In genomic region chr19:19775891-19776205, GRCh38 we compare ENCODE assay signal across 8 cellular contexts. TPM values are rescaled to one million over a fixed set of nuclear protein-coding genes. Genes with fewer than 3 reads are reported as not detected.
A peak's percentile ranks its signal among the peaks of the same experiment; 100 is the strongest.
DNase-seq lines count a peak whose midpoint lies in the region; ATAC-seq and TF ChIP-seq lines count a peak whose summit lies in the region.

No MANE protein-coding gene starts in this region.

- H3K4me3 ChIP-seq in AG10803 (ENCODE audit: low read length) (peak overlapping the region; percentile 93), ectodermal cell (ENCODE audit: insufficient read depth, low read depth, low read length) (peak overlapping the region; percentile 67), neural progenitor cell (peak overlapping the region; percentile 96)

- peak overlapping the region; percentile 86 for H2AFZ ChIP-seq in neural progenitor cell (replicated peaks)

- H3K4me1 ChIP-seq in ectodermal cell (ENCODE audit: control insufficient read depth, insufficient read depth, low read length) (peaks cover 4% of the 10 kb centered on the region), neural progenitor cell (peaks cover 15% of the 10 kb centered on the region)

- TF ChIP-seq CTCF in AG10803 (conservative IDR thresholded peaks at IDR 0.05; ENCODE audit: low read length) (no peak), neural progenitor cell (IDR thresholded peaks at IDR 0.05) (no peak)

- H3K9me3 ChIP-seq in ectodermal cell (ENCODE audit: control insufficient read depth, low read length) (no peaks in the 10 kb centered on the region), neural progenitor cell (ENCODE audit: low read depth) (no peaks in the 10 kb centered on the region)

- H3K4me2 ChIP-seq in neural progenitor cell = peak overlapping the region; percentile 99

- peaks cover 19% of the 10 kb centered on the region for H3K36me3 Mint-ChIP-seq in neural progenitor cell

- H3K27me3 ChIP-seq in ectodermal cell (ENCODE audit: control insufficient read depth, insufficient read depth, low read length, poor library complexity, severe bottlenecking) (no peaks in the 10 kb centered on the region), neural progenitor cell (no peaks in the 10 kb centered on the region)

- no peaks in the 10 kb centered on the region for H3K36me3 ChIP-seq in ectodermal cell (ENCODE audit: control insufficient read depth, insufficient read depth, low read length)
- no peaks in the 10 kb centered on the region for H3K36me3 ChIP-seq in neural progenitor cell

- H3K4me3 Mint-ChIP-seq in neural progenitor cell = peak overlapping the region; percentile 99

- H4K20me1 ChIP-seq in neural progenitor cell (ENCODE audit: low read depth) = no peaks in the 10 kb centered on the region

- peaks cover 9% of the 10 kb centered on the region for H3F3A ChIP-seq in neural progenitor cell (ENCODE audit: low read depth)

- 8 to 12% methylated on average over 11 of the region's 11 CpGs for WGBS in ectodermal cell, 2 experiments

- H3K4me1 Mint-ChIP-seq in neural progenitor cell = peaks cover 10% of the 10 kb centered on the region

- H3K27me3 Mint-ChIP-seq in neural progenitor cell (ENCODE audit: insufficient read depth, low read depth) = no peaks in the 10 kb centered on the region

- peaks cover 31% of the 10 kb centered on the region for H3K79me2 ChIP-seq in neural progenitor cell (ENCODE audit: low read depth)

- H3K27ac ChIP-seq in ectodermal cell (ENCODE audit: insufficient read depth, low read depth, low read length, poor library complexity, severe bottlenecking) (no peak overlapping the region), neural progenitor cell (no peak overlapping the region)

- DNase-seq in AG10803 (ENCODE audit: low read depth) (no peak), NCI-H510A (lab: John Stamatoyannopoulos, UW) (peak; percentile 11), neural progenitor cell (ENCODE audit: low spot score) (no peak), T-helper 9 cell (no peak), CD1c-positive myeloid dendritic cell (ENCODE audit: extremely low spot score) (no peak), KG1 (lab: John Stamatoyannopoulos, UW) (no peak)

- H3K9ac ChIP-seq in neural progenitor cell = peak overlapping the region; percentile 66

- peak overlapping the region; percentile 90 for H3K27ac Mint-ChIP-seq in neural progenitor cell

- peak; percentile 9 for ATAC-seq in GM21367 (IDR thresholded peaks at IDR 0.05; ENCODE audit: unreplicated experiment)

- H3K9me3 Mint-ChIP-seq in neural progenitor cell = peaks cover 33% of the 10 kb centered on the region

RNA-seq across cellular contexts. Expression of gene ZNF14, which starts 42.9 kb away (rescaled TPM):
- 9.5 TPM for polyA plus RNA-seq in ectodermal cell (2013, experiment 1 of 4)
- 10.6 TPM for polyA plus RNA-seq in ectodermal cell (2013, experiment 2 of 4)
- 10.0 TPM for polyA plus RNA-seq in ectodermal cell (2013, experiment 3 of 4)
- 11.5 TPM for polyA plus RNA-seq in ectodermal cell (2013, experiment 4 of 4)
- total RNA-seq in neural progenitor cell (ENCODE audit: low replicate concordance) = 14.4 and 21.0 TPM in 2 replicates

RNA-seq across cellular contexts. Expression of gene ZNF506, which starts 45.7 kb away (rescaled TPM):
- 13.5 TPM for polyA plus RNA-seq in ectodermal cell (2013, experiment 1 of 4)
- polyA plus RNA-seq in ectodermal cell (2013, experiment 2 of 4) = 12.1 TPM
- 10.1 TPM for polyA plus RNA-seq in ectodermal cell (2013, experiment 3 of 4)
- 12.1 TPM for polyA plus RNA-seq in ectodermal cell (2013, experiment 4 of 4)
- total RNA-seq in neural progenitor cell (ENCODE audit: low replicate concordance) = 16.1 and 19.9 TPM in 2 replicates
